8 cellular contexts compared by ENCODE assay signal in the genomic region with DNA sequence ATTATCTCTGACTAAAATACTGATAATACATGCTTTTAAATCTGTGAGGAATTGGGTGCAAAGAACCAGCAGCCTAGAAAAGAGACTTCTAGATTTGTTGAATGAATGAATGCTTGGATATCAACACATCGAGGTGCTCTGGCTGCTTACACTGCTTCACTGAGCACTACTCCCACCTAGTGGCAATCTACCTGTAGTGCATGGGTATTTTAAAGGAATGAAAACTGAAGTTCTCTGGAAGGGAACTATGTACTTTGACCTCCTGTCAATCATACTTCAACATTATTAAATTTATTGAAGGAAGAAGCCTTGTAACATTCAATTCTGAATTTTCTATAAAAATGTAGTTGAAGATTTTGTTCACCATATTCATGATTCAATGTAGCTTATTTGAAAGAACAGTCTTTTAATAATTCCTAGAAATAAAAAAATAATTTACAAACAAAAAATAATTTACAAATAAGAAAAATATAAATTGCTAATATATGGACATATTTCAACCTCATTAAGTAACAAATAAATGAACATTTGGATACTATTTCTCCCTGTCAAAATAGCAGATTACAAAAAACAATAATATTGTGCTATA.
DNase-seq lines count a peak whose midpoint lies in the region; ATAC-seq, FAIRE-seq and TF ChIP-seq lines count a peak whose summit lies in the region.

No MANE protein-coding gene starts in this region.

- H3K4me3 ChIP-seq in BE2C (ENCODE audit: low read depth, low read length) (no peak overlapping the region), lower lobe of right lung (no peak overlapping the region), stomach (no peak overlapping the region)

- peak; percentile 57 for DNase-seq in BE2C
- DNase-seq in NCI-H146 treated with DMSO at 0.1 percent for 48 hours (lab: John Stamatoyannopoulos, UW; ENCODE audit: unreplicated experiment), result peak; percentile 41
- peak; percentile 58 for DNase-seq in dedifferentiated amniotic fluid mesenchymal stem cell (ENCODE audit: extremely low spot score)
- DNase-seq in lower lobe of right lung, result no peak
- peak; percentile 36 for DNase-seq in stomach

- TF ChIP-seq EP300 in stomach (IDR thresholded peaks at IDR 0.05), result no peak

- TF ChIP-seq POLR2A in stomach (IDR thresholded peaks at IDR 0.05), result no peak

- H3K27me3 ChIP-seq in BE2C (0 out of 2 replicates have a peak, but pooled peaks cover 2% of the 10 kb centered on the region), lower lobe of right lung (ENCODE audit: low read depth) (no peaks in the 10 kb centered on the region), stomach (peaks cover 0 to 4% (median 0%) of the 10 kb centered on the region in 3 donors)

- ATAC-seq in GM18508 (IDR thresholded peaks at IDR 0.05; ENCODE audit: insufficient read depth, unreplicated experiment) (peak; percentile 91), HG02938 (IDR thresholded peaks at IDR 0.05; ENCODE audit: unreplicated experiment) (peak; percentile 93), lower lobe of right lung (peak; percentile 79 to 90)

- H3K27ac ChIP-seq in lower lobe of right lung (no peak overlapping the region), stomach (no peak overlapping the region)

- no peaks in the 10 kb centered on the region for H3K9me3 ChIP-seq in BE2C
- no peaks in the 10 kb centered on the region for H3K9me3 ChIP-seq in lower lobe of right lung
- H3K9me3 ChIP-seq in stomach, result no peaks in the 10 kb centered on the region

- intact Hi-C loops in lower lobe of right lung (cut with DNase I) (loop anchor here (10.0 kb wide), 1 partner anchor 209 kb away; no protein-coding TSS in a partner anchor), stomach (cut with DNase I; ENCODE audit: low total_unique reads) (no loop called here)

- no peaks in the 10 kb centered on the region for H3K36me3 ChIP-seq in BE2C
- H3K36me3 ChIP-seq in lower lobe of right lung, result no peaks in the 10 kb centered on the region
- H3K36me3 ChIP-seq in stomach, result no peaks in the 10 kb centered on the region

- H3K4me1 ChIP-seq in BE2C (no peaks in the 10 kb centered on the region), lower lobe of right lung (no peaks in the 10 kb centered on the region), stomach (no peaks in the 10 kb centered on the region)

- WGBS in stomach, 5 donors, result 0 to 3% (median 0%) methylated on average over 1 of the region's 1 CpG

- peak; percentile 82 for FAIRE-seq in TTC549 (lab: Jason Lieb, UNC)

- peak; percentile 93 for TF ChIP-seq CTCF in BE2C (IDR thresholded peaks at IDR 0.05; ENCODE audit: low read depth, low read length)
- TF ChIP-seq CTCF in lower lobe of right lung (IDR thresholded peaks at IDR 0.05), result peak; percentile 90
- peak in 5 of 7 experiments; percentile 68 to 89 (median 76) for TF ChIP-seq CTCF in stomach (IDR thresholded peaks at IDR 0.05)
